ENCODE assay signal across 9 cellular contexts in the genomic region with DNA sequence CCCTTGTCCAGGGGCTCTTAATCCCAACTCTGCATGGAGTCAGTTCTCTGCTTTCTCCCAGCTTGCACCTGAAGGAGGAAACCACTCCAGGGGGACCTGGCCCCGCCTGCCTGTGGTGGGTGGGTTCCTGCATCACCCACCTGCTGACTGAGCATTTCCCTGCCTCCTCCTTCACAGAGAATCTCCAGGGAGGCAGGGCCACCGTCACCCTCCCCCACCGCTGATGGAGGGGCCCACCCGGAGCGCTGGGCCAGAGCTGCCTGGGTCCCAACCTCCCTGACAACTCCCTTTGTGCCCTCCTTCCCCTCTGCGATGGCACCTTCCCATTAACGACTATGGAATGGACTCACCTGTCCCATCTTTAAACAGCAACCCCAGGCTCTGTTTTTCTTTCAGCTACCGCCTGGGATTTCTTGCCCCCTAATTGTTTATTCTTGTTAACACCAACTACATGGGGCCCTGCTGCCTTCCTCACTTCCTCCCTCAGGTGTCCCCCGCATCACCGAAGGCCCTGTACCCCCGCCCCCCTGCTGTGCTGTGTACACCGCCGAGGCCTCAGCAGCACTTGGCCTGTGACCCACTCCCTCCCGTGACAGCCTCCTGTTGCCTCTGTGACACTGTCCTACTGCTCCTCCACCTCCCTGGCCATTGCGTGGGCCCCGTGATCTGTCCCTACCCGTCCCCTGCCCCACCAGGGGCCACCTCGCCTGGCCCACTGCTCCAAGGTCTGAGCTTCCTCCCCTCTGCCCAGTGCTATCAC. TPM values are rescaled to one million over a fixed set of nuclear protein-coding genes. Genes with fewer than 3 reads are reported as not detected.
DNase-seq lines count a peak whose midpoint lies in the region; ATAC-seq and TF ChIP-seq lines count a peak whose summit lies in the region.
"Had no signal": no experiment of that assay in that cellular context is flagged by ENCODE, and none has a peak within 500 bp of the region (broad histone marks: within the 10 kb centered on the region; RNA-seq: fewer than 3 reads in every experiment).

No MANE protein-coding gene starts in this region.

- peak; percentile 31 for DNase-seq in HT-29 (ENCODE audit: low spot score)
- DNase-seq in breast epithelium (ENCODE audit: low spot score in 2 of 2) = no peak
- no peak for DNase-seq in ecto neural progenitor cell (ENCODE audit: low spot score)
- no peak for DNase-seq in NCI-H526 treated with DMSO at 0.1 percent for 48 hours (lab: John Stamatoyannopoulos, UW)

- H4K20me1 ChIP-seq in BLaER1 = peaks cover 67% of the 10 kb centered on the region

- intact Hi-C loops in breast epithelium (cut with DNase I; ENCODE audit: low total_unique reads) = no loop called here

- H3K9me3 ChIP-seq in BLaER1 = no peaks in the 10 kb centered on the region
- no peaks in the 10 kb centered on the region for H3K9me3 ChIP-seq in breast epithelium
- no peaks in the 10 kb centered on the region for H3K9me3 ChIP-seq in muscle layer of colon (ENCODE audit: low read length)

- no peak for TF ChIP-seq POLR2A in breast epithelium (IDR thresholded peaks at IDR 0.05)

- no peak for TF ChIP-seq CTCF in breast epithelium (IDR thresholded peaks at IDR 0.05)

- H3K27me3 ChIP-seq in BLaER1 (no peaks in the 10 kb centered on the region), breast epithelium (no peaks in the 10 kb centered on the region), muscle layer of colon (ENCODE audit: control insufficient read depth in 1 of 2, insufficient read depth in 2 of 2, low read length in 2 of 2) (no peaks in the 10 kb centered on the region)

- peaks cover 64% of the 10 kb centered on the region for H3K36me3 ChIP-seq in BLaER1
- H3K36me3 ChIP-seq in breast epithelium = no peaks in the 10 kb centered on the region
- H3K36me3 ChIP-seq in muscle layer of colon (ENCODE audit: insufficient read depth, low read length) = no peaks in the 10 kb centered on the region

- H3K4me1 ChIP-seq in BLaER1 (peaks cover 56% of the 10 kb centered on the region), breast epithelium (peaks cover 0 to 4% of the 10 kb centered on the region in 2 donors), muscle layer of colon (ENCODE audit: insufficient read depth, low read length) (peaks cover 13% of the 10 kb centered on the region)

- H3K4me2 ChIP-seq in BLaER1 = peak overlapping the region; percentile 99

- H3K9ac ChIP-seq in BLaER1 = peak overlapping the region; percentile 82
- H3K9ac ChIP-seq in muscle layer of colon (ENCODE audit: low read length) = no peak overlapping the region

- ATAC-seq in HG03520 (IDR thresholded peaks at IDR 0.05; ENCODE audit: unreplicated experiment) = no peak
- ATAC-seq in HG02870 (IDR thresholded peaks at IDR 0.05; ENCODE audit: unreplicated experiment) = no peak

- H3K4me3 ChIP-seq in BLaER1 = peak overlapping the region; percentile 75
- H3K4me3 ChIP-seq in breast epithelium = peak overlapping the region; percentile 52 to 78 (median 61)
- H3K4me3 ChIP-seq in muscle layer of colon (ENCODE audit: low read depth in 1 of 2, low read length in 2 of 2) = peak overlapping the region; percentile 85 to 88

- H3K27ac ChIP-seq in BLaER1 = peak overlapping the region; percentile 48
- peak overlapping the region; percentile 12 to 41 for H3K27ac ChIP-seq in breast epithelium
- no peak overlapping the region for H3K27ac ChIP-seq in muscle layer of colon (ENCODE audit: low read depth, low read length)

RNA-seq across cellular contexts. Expression of gene TEDC2, which starts 0.8 kb away (rescaled TPM):
- 53.8 and 58.0 TPM in 2 replicates for total RNA-seq in HT-29 (2014; rRNA removed; shearing (Covaris generic))
- 1 to 10 TPM in 1 of 3 donors, under 1 TPM in 1, not detected in 1; 0.98 to 1.0 TPM for total RNA-seq in breast epithelium

RNA-seq across cellular contexts. Expression of gene NTN3, which starts 12.0 kb away (rescaled TPM):
- not detected in 2 replicates for total RNA-seq in HT-29 (2014; rRNA removed; shearing (Covaris generic))
- total RNA-seq in breast epithelium = not detected
- total RNA-seq: pulmonary artery endothelial cell had no signal

RNA-seq across cellular contexts. Expression of gene TBC1D24, which starts 15.9 kb away (rescaled TPM):
- total RNA-seq in HT-29 (2014; rRNA removed; shearing (Covaris generic)) = 16.5 and 16.6 TPM in 2 replicates
- total RNA-seq in breast epithelium = 10 to 100 TPM in 2 of 3 donors, 1 to 10 TPM in 1; 8.8 to 22.0 (median 16.7) TPM

RNA-seq across cellular contexts. Expression of gene CCNF, which starts 29.8 kb away (rescaled TPM):
- total RNA-seq in HT-29 (2014; rRNA removed; shearing (Covaris generic)) = 64.9 and 68.1 TPM in 2 replicates
- total RNA-seq in breast epithelium = 1 to 10 TPM; 1.6 to 2.9 (median 2.7) TPM

RNA-seq across cellular contexts. Expression of gene ATP6V0C, which starts 54.7 kb away (rescaled TPM):
- total RNA-seq in HT-29 (2014; rRNA removed; shearing (Covaris generic)) = 99.9 and 117 TPM in 2 replicates
- 10 to 100 TPM; 27.5 to 70.2 (median 45.4) TPM for total RNA-seq in breast epithelium

Comparison
In these comparisons a context has a peak if more than half of its experiments do, and no peak if none do; other contexts are left out.
1. RNA of gene TEDC2, which starts 0.8 kb away (total RNA-seq): 53.8 to 58.0 TPM in HT-29; 0.98 to 1.0 TPM in breast epithelium; every median in the first group is over 10 times any median in the second.
2. Peak in every context shown above with its lines, with median percentiles within 50 percentile points of each other: H3K4me3 ChIP-seq.